In genomic region chr2:105338020-105338385, GRCh38 we compare ENCODE assay signal across 1 cellular context.
TF ChIP-seq lines count a peak whose summit lies in the region.

No MANE protein-coding gene starts in this region.

TF ChIP-seq in GM12878, 131 proteins besides CTCF, POLR2A, EP300 and RAD21 (continued from another document):
- TF ChIP-seq, protein P1, sequence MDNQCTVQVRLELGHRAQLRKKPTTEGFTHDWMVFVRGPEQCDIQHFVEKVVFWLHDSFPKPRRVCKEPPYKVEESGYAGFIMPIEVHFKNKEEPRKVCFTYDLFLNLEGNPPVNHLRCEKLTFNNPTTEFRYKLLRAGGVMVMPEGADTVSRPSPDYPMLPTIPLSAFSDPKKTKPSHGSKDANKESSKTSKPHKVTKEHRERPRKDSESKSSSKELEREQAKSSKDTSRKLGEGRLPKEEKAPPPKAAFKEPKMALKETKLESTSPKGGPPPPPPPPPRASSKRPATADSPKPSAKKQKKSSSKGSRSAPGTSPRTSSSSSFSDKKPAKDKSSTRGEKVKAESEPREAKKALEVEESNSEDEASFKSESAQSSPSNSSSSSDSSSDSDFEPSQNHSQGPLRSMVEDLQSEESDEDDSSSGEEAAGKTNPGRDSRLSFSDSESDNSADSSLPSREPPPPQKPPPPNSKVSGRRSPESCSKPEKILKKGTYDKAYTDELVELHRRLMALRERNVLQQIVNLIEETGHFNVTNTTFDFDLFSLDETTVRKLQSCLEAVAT (IDR thresholded peaks at IDR 0.05): no peak
- no peak for TF ChIP-seq TBL1XR1 (IDR thresholded peaks at IDR 0.05; ENCODE audit: low read depth, low read length)
- no peak for TF ChIP-seq CREB1 (IDR thresholded peaks at IDR 0.05; ENCODE audit: low read depth)
